15 cellular contexts compared by ENCODE assay signal in the genomic region with DNA sequence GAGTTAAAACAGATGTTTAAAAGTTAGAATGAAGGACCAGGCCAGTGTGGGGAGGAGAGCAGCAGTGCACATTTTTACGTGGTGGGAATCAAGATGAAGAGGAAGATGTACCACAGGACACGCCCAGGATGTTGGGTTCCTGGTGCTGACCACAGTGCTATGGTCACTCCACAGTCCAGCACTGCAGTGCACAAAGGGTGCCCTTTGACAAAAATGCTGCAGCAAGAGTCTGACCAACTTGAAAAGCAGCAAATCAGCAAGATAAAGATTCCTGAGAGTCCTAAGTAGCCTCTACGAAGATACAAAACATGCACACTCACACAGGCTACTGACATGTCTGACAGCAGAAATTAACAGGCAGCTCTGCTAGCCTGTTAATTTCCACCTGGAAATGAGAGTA.
DNase-seq lines count a peak whose midpoint lies in the region; ATAC-seq and TF ChIP-seq lines count a peak whose summit lies in the region.
"Had no signal": no experiment of that assay in that cellular context is flagged by ENCODE, and none has a peak within 500 bp of the region (broad histone marks: within the 10 kb centered on the region; RNA-seq: fewer than 3 reads in every experiment).

No MANE protein-coding gene starts in this region.

- no peaks in the 10 kb centered on the region for H3K9me3 Mint-ChIP-seq in T-helper 2 cell treated with Interferon-gamma antibody and Interleukin-4, amounts not matched to agents 5 μg/mL and 100 μg/mL, for 36 hours
- H3K9me3 Mint-ChIP-seq in activated T-helper 17 cell treated with anti-CD3 and anti-CD28 coated beads, Interleukin-2, amount 50 U/mL, for 72 hours: no peaks in the 10 kb centered on the region
- H3K9me3 Mint-ChIP-seq in natural killer cell (no peaks in the 10 kb centered on the region), endodermal cell (no peaks in the 10 kb centered on the region)

- TF ChIP-seq CTCF in natural killer cell (IDR thresholded peaks at IDR 0.05) (no peak), endodermal cell (conservative IDR thresholded peaks at IDR 0.05) (no peak)

- peaks cover 57% of the 10 kb centered on the region for H3K36me3 Mint-ChIP-seq in T-helper 2 cell treated with Interferon-gamma antibody and Interleukin-4, amounts not matched to agents 5 μg/mL and 100 μg/mL, for 36 hours (ENCODE audit: low read depth)
- H3K36me3 Mint-ChIP-seq in activated T-helper 17 cell treated with anti-CD3 and anti-CD28 coated beads, Interleukin-2, amount 50 U/mL, for 72 hours (ENCODE audit: low read depth): peaks cover 68% of the 10 kb centered on the region
- H3K36me3 Mint-ChIP-seq in natural killer cell: peaks cover 22% of the 10 kb centered on the region
- H3K36me3 Mint-ChIP-seq in endodermal cell (ENCODE audit: low read depth): peaks cover 22% of the 10 kb centered on the region

- H3K9me3 ChIP-seq in endodermal cell (ENCODE audit: control insufficient read depth, low read length): no peaks in the 10 kb centered on the region
- H3K9me3 ChIP-seq: lower lobe of right lung had no signal

- H3K27ac ChIP-seq in endodermal cell (ENCODE audit: low read depth, low read length): no peak overlapping the region
- H3K27ac ChIP-seq: neural progenitor cell, VCaP had no signal

- H3K4me1 ChIP-seq in endodermal cell (ENCODE audit: control insufficient read depth, insufficient read depth, low read length): no peaks in the 10 kb centered on the region

- no peak for ATAC-seq in activated T-helper 17 cell treated with anti-CD3 and anti-CD28 coated beads, Interleukin-2, amount 50 U/mL, for 72 hours (replicated peaks)
- ATAC-seq in natural killer cell: no peak
- no peak for ATAC-seq in GM18511 (IDR thresholded peaks at IDR 0.05; ENCODE audit: unreplicated experiment)
- ATAC-seq: sciatic nerve had no signal

- no peaks in the 10 kb centered on the region for H3K27me3 ChIP-seq in endodermal cell (ENCODE audit: control insufficient read depth, insufficient read depth, low read length, poor library complexity, severe bottlenecking)
- H3K27me3 ChIP-seq: neural progenitor cell had no signal

- no peaks in the 10 kb centered on the region for H3K27me3 Mint-ChIP-seq in T-helper 2 cell treated with Interferon-gamma antibody and Interleukin-4, amounts not matched to agents 5 μg/mL and 100 μg/mL, for 36 hours (ENCODE audit: low read depth)
- no peaks in the 10 kb centered on the region for H3K27me3 Mint-ChIP-seq in activated T-helper 17 cell treated with anti-CD3 and anti-CD28 coated beads, Interleukin-2, amount 50 U/mL, for 72 hours
- H3K27me3 Mint-ChIP-seq in natural killer cell (ENCODE audit: low read depth in 2 of 2): no peaks in the 10 kb centered on the region
- no peaks in the 10 kb centered on the region for H3K27me3 Mint-ChIP-seq in endodermal cell (ENCODE audit: insufficient read depth)

- 59 to 93% methylated on average over 2 to 3 of the region's 3 CpGs for WGBS in endodermal cell (ENCODE audit: insufficient coverage in 1 of 2, insufficient read length in 1 of 2), 2 experiments

- H3K4me1 Mint-ChIP-seq in T-helper 2 cell treated with Interferon-gamma antibody and Interleukin-4, amounts not matched to agents 5 μg/mL and 100 μg/mL, for 36 hours (ENCODE audit: low read depth): peaks cover 56% of the 10 kb centered on the region
- H3K4me1 Mint-ChIP-seq in activated T-helper 17 cell treated with anti-CD3 and anti-CD28 coated beads, Interleukin-2, amount 50 U/mL, for 72 hours: peaks cover 52% of the 10 kb centered on the region
- H3K4me1 Mint-ChIP-seq in natural killer cell (peaks cover 87 to 97% of the 10 kb centered on the region in 2 donors), endodermal cell (peaks cover 15% of the 10 kb centered on the region)

- H3K4me3 ChIP-seq in endodermal cell (ENCODE audit: low read length): no peak overlapping the region
- H3K4me3 ChIP-seq: lower lobe of right lung, neural progenitor cell had no signal

- intact Hi-C loops in natural killer cell (cut with micrococcal nuclease): loop anchor here (5.0 kb wide), 1 partner anchor 105 kb away; the partner anchor contains the start of gene PIP4K2A

- peak overlapping the region; percentile 28 for H3K4me3 Mint-ChIP-seq in T-helper 2 cell treated with Interferon-gamma antibody and Interleukin-4, amounts not matched to agents 5 μg/mL and 100 μg/mL, for 36 hours
- H3K4me3 Mint-ChIP-seq in activated T-helper 17 cell treated with anti-CD3 and anti-CD28 coated beads, Interleukin-2, amount 50 U/mL, for 72 hours: peak overlapping the region; percentile 82
- H3K4me3 Mint-ChIP-seq in natural killer cell: peak overlapping the region; percentile 74
- H3K4me3 Mint-ChIP-seq in endodermal cell: no peak overlapping the region
- H3K4me3 Mint-ChIP-seq: neural progenitor cell had no signal

- H3K27ac Mint-ChIP-seq in T-helper 2 cell treated with Interferon-gamma antibody and Interleukin-4, amounts not matched to agents 5 μg/mL and 100 μg/mL, for 36 hours: peak overlapping the region; percentile 72
- H3K27ac Mint-ChIP-seq in activated T-helper 17 cell treated with anti-CD3 and anti-CD28 coated beads, Interleukin-2, amount 50 U/mL, for 72 hours: peak overlapping the region; percentile 79
- peak overlapping the region; percentile 99 for H3K27ac Mint-ChIP-seq in natural killer cell
- no peak overlapping the region for H3K27ac Mint-ChIP-seq in endodermal cell

- H3K9ac ChIP-seq in endodermal cell (ENCODE audit: extremely low read depth, low read length, poor library complexity, severe bottlenecking): no peak overlapping the region
- H3K9ac ChIP-seq: neural progenitor cell had no signal

- H3K36me3 ChIP-seq in endodermal cell (ENCODE audit: control insufficient read depth, insufficient read depth, low read length): no peaks in the 10 kb centered on the region
- H3K36me3 ChIP-seq: neural progenitor cell had no signal

- no peak for DNase-seq in T-helper 2 cell treated with Interferon-gamma antibody and Interleukin-4, amounts not matched to agents 5 μg/mL and 100 μg/mL, for 36 hours (ENCODE audit: low spot score)
- DNase-seq in T-helper 2 cell (no peak), HT1080 (ENCODE audit: low read depth) (peak; percentile 29), natural killer cell (no peak), anterior cingulate cortex (lab: John Stamatoyannopoulos, UW) (no peak), endodermal cell (no peak)
- DNase-seq: 8988T, activated T-cell treated with anti-CD3 and anti-CD28 coated beads for 4 hours, lower lobe of right lung, MM.1S had no signal
